In the genomic region with DNA sequence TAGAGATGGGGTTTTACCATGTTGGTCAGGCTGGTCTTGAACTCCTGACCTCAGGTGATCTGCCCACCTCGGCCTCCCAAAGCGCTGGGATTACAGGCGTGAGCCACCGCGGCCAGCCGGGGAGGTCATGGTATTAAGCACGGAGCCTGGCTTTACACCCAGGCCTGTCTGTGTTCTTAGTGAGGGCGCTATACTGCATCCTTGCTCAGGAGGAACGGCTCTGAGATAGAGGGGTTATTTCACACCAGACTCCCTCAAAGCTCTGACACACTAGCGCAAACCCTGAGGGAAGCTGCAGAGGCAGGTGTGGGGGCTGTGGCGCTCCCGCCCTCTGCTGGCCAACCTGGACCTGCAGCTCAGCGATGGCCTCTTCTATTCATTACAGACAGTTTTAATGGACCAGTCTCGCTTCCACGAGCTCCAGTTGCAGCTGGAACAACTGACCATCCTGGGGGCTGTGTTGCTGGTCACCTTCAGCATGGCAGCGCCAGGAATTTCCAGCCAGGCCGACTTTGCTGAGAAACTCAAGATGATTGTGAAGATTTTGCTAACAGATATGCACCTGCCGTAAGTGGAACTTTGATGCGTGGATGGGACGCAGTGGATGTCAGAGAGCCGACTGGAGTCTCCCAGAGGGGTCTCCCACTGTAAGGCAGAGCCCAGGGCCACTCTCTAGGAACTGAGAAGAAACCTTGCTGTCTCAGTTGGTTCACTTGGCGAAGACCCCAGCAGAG, we compare ENCODE assay signal across 1 cellular context.
TF ChIP-seq lines count a peak whose summit lies in the region.

No MANE protein-coding gene starts in this region.

TF ChIP-seq in WTC11, 78 proteins besides CTCF, POLR2A, EP300 and RAD21 (continued from another document):
- TF ChIP-seq, protein P1, sequence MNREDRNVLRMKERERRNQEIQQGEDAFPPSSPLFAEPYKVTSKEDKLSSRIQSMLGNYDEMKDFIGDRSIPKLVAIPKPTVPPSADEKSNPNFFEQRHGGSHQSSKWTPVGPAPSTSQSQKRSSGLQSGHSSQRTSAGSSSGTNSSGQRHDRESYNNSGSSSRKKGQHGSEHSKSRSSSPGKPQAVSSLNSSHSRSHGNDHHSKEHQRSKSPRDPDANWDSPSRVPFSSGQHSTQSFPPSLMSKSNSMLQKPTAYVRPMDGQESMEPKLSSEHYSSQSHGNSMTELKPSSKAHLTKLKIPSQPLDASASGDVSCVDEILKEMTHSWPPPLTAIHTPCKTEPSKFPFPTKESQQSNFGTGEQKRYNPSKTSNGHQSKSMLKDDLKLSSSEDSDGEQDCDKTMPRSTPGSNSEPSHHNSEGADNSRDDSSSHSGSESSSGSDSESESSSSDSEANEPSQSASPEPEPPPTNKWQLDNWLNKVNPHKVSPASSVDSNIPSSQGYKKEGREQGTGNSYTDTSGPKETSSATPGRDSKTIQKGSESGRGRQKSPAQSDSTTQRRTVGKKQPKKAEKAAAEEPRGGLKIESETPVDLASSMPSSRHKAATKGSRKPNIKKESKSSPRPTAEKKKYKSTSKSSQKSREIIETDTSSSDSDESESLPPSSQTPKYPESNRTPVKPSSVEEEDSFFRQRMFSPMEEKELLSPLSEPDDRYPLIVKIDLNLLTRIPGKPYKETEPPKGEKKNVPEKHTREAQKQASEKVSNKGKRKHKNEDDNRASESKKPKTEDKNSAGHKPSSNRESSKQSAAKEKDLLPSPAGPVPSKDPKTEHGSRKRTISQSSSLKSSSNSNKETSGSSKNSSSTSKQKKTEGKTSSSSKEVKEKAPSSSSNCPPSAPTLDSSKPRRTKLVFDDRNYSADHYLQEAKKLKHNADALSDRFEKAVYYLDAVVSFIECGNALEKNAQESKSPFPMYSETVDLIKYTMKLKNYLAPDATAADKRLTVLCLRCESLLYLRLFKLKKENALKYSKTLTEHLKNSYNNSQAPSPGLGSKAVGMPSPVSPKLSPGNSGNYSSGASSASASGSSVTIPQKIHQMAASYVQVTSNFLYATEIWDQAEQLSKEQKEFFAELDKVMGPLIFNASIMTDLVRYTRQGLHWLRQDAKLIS (CRISPR knock-in tag; IDR thresholded peaks at IDR 0.05; ENCODE audit: borderline replicate concordance): no peak
- TF ChIP-seq ESRRA (CRISPR knock-in tag; IDR thresholded peaks at IDR 0.05; ENCODE audit: borderline replicate concordance): no peak
- no peak for TF ChIP-seq ZNF317 (CRISPR knock-in tag; IDR thresholded peaks at IDR 0.05; ENCODE audit: borderline replicate concordance, low read depth)
- TF ChIP-seq NFE2L1 (CRISPR knock-in tag; IDR thresholded peaks at IDR 0.05): no peak
- no peak for TF ChIP-seq CREB1 (CRISPR knock-in tag; IDR thresholded peaks at IDR 0.05)
- TF ChIP-seq, protein P2, sequence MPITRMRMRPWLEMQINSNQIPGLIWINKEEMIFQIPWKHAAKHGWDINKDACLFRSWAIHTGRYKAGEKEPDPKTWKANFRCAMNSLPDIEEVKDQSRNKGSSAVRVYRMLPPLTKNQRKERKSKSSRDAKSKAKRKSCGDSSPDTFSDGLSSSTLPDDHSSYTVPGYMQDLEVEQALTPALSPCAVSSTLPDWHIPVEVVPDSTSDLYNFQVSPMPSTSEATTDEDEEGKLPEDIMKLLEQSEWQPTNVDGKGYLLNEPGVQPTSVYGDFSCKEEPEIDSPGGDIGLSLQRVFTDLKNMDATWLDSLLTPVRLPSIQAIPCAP (CRISPR knock-in tag; IDR thresholded peaks at IDR 0.05): no peak
TF ChIP-seq in WTC11: peak in this region for 3.
